In the genomic region with DNA sequence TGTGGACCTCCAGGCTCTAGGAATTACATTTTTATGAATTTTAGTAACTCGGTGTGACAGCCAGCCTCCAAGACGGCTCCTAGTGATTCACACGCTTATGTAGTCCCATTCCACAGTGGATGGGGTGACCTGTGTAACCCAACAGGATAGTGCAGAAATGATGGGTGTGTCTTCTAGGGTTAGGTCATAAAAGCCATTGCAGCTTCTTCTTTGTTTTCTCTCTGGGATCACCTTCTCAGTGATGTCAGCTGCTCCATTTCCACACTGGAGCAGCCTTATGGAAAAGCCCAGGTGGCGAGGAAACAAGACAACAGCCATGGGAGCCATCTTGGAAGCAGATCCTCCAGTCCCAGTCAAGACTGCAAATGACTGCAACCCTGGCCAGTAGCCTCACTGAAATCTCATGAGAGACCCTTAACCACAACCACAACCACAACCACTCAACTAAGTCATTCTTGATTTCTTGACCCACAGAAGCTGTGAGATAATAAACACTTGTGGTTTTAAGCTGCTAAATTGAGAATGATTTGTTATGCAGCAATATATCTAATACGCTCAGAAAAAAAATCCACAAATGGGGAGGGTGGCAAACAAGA, we compare ENCODE assay signal across 10 cellular contexts. TPM values are rescaled to one million over a fixed set of nuclear protein-coding genes. Genes with fewer than 3 reads are reported as not detected.
DNase-seq lines count a peak whose midpoint lies in the region; ATAC-seq, FAIRE-seq and TF ChIP-seq lines count a peak whose summit lies in the region.
"Had no signal": no experiment of that assay in that cellular context is flagged by ENCODE, and none has a peak within 500 bp of the region (broad histone marks: within the 10 kb centered on the region; RNA-seq: fewer than 3 reads in every experiment).

No MANE protein-coding gene starts in this region.

- POLR2A ChIA-PET in CD8-positive, alpha-beta memory T cell (lab: Charles Lee): interaction anchor here (0.7 kb wide), 1 partner anchor 335 kb away, joined by 4 read pairs; no protein-coding TSS in a partner anchor
- POLR2A ChIA-PET in K562 (lab: Yijun Ruan, JAX): interaction anchor here (0.9 to 1.2 kb wide), 2 partner anchors 17 to 79 kb away, joined by 3 read pairs; no protein-coding TSS in a partner anchor

- H3K9me1 ChIP-seq in K562 (ENCODE audit: control insufficient read depth, insufficient read depth, low read length): no peaks in the 10 kb centered on the region

- no peak for FAIRE-seq in K562 (lab: Jason Lieb, UNC)
- FAIRE-seq: keratinocyte had no signal

- in situ Hi-C loops in K562 (cut with MboI): no loop called here

- no peak for TF ChIP-seq RAD21 in K562 (CRISPR knock-in tag; conservative IDR thresholded peaks at IDR 0.05 in 1 of 2, IDR thresholded peaks at IDR 0.05 in 1 of 2)

- no peaks in the 10 kb centered on the region for H3K27me3 Mint-ChIP-seq in CD8-positive, alpha-beta memory T cell

- no peak for DNase-seq in CD8-positive, alpha-beta memory T cell
- DNase-seq in K562 (ENCODE audit: extremely low read depth in 1 of 4, low spot score in 3 of 4) (no peak), osteoblast (ENCODE audit: insufficient read length, low spot score, missing footprints) (no peak), hepatic stellate cell (ENCODE audit: low spot score) (no peak), spleen (no peak), medulla oblongata (ENCODE audit: extremely low spot score) (no peak)

- H3K9me3 ChIP-seq in CD8-positive, alpha-beta memory T cell (ENCODE audit: low read length): no peaks in the 10 kb centered on the region
- H3K9me3 ChIP-seq in K562 (replicated peaks; ENCODE audit: control insufficient read depth, insufficient read depth, low read depth, low read length) (peaks cover 3% of the 10 kb centered on the region; the same call in 1 of the 2 replicates), osteoblast (ENCODE audit: low read depth, low read length) (no peaks in the 10 kb centered on the region), spleen (peaks cover 0 to 10% (median 7%) of the 10 kb centered on the region in 8 donors)

- no peak overlapping the region for H3K9ac ChIP-seq in K562 (ENCODE audit: insufficient read depth in 1 of 2, low read depth in 2 of 2, low read length in 2 of 2)

- BruUV-seq in K562 (replicated peaks; lab: Mats Ljungman, UMichigan): no TSS peak

- no peak for TF ChIP-seq EP300 in K562 (IDR thresholded peaks at IDR 0.05; ENCODE audit: low read length)

- H3K4me1 ChIP-seq in CD8-positive, alpha-beta memory T cell (ENCODE audit: insufficient read depth, low read length): peaks cover 57% of the 10 kb centered on the region
- peaks cover 7 to 25% of the 10 kb centered on the region in 2 experiments for H3K4me1 ChIP-seq in K562 (replicated peaks in 1 of 2; ENCODE audit: control insufficient read depth in 2 of 2, insufficient read depth in 2 of 2, low read length in 2 of 2)
- H3K4me1 ChIP-seq in osteoblast (ENCODE audit: insufficient read depth, low read length): peaks cover 22% of the 10 kb centered on the region
- peaks cover 19 to 59% (median 35%) of the 10 kb centered on the region in 6 donors for H3K4me1 ChIP-seq in spleen

- intact Hi-C loops in K562 (cut with micrococcal nuclease) (no loop called here), spleen (cut with DNase I; ENCODE audit: low total_unique reads) (no loop called here)

- peak overlapping the region in 4 of 7 donors; percentile 15 to 73 (median 27) for H3K4me3 Mint-ChIP-seq in CD8-positive, alpha-beta memory T cell

- H2AFZ ChIP-seq in K562 (ENCODE audit: low read depth, low read length): no peak overlapping the region
- H2AFZ ChIP-seq in osteoblast (ENCODE audit: low read length): no peak overlapping the region

- H3K36me3 ChIP-seq in CD8-positive, alpha-beta memory T cell (ENCODE audit: insufficient read depth, low read length): no peaks in the 10 kb centered on the region
- no peaks in the 10 kb centered on the region for H3K36me3 ChIP-seq in K562 (ENCODE audit: control insufficient read depth, insufficient read depth, low read length)
- no peaks in the 10 kb centered on the region for H3K36me3 ChIP-seq in osteoblast (ENCODE audit: insufficient read depth, low read length)
- no peaks in the 10 kb centered on the region for H3K36me3 ChIP-seq in spleen

- no peak overlapping the region for H3K4me3 ChIP-seq in CD8-positive, alpha-beta memory T cell (ENCODE audit: low read length)
- H3K4me3 ChIP-seq in K562 (no peak overlapping the region), osteoblast (ENCODE audit: insufficient read depth, low read length) (no peak overlapping the region), spleen (no peak overlapping the region)

- H3K27ac ChIP-seq in CD8-positive, alpha-beta memory T cell (ENCODE audit: low read depth, low read length): no peak overlapping the region
- H3K27ac ChIP-seq in K562 (ENCODE audit: extremely low read depth, low read depth, low read length) (no peak overlapping the region), osteoblast (ENCODE audit: low read depth, low read length) (no peak overlapping the region), spleen (no peak overlapping the region)

- TF ChIP-seq POLR2A in K562 (conservative IDR thresholded peaks at IDR 0.05) (no peak), spleen (IDR thresholded peaks at IDR 0.05) (no peak)

- CTCF ChIA-PET in CD8-positive, alpha-beta memory T cell (lab: Charles Lee): interaction anchor here (1.0 to 10.1 kb wide), 3 partner anchors 49 to 126 kb away, joined by 4 to 102 read pairs (median 4); a partner anchor contains a TSS
- CTCF ChIA-PET in K562 (lab: Yijun Ruan, JAX; ENCODE audit: low intra/inter-chr PET ratio): no interaction called here

- no peaks in the 10 kb centered on the region for H4K20me1 ChIP-seq in K562 (replicated peaks; ENCODE audit: control insufficient read depth, insufficient read depth, low read length)
- no peaks in the 10 kb centered on the region for H4K20me1 ChIP-seq in osteoblast (ENCODE audit: insufficient read depth, low read length)

- no peaks in the 10 kb centered on the region for H3K27me3 ChIP-seq in CD8-positive, alpha-beta memory T cell (ENCODE audit: insufficient read depth, low read length, poor library complexity, severe bottlenecking)
- H3K27me3 ChIP-seq in K562 (ENCODE audit: control insufficient read depth in 2 of 2, insufficient read depth in 2 of 2, low read length in 2 of 2) (no peaks in the 10 kb centered on the region), osteoblast (ENCODE audit: insufficient read depth, low read length) (no peaks in the 10 kb centered on the region), spleen (replicated peaks in 1 of 7) (no peaks in the 10 kb centered on the region)

- peaks cover 55 to 69% (median 68%) of the 10 kb centered on the region in 3 donors for H3K4me1 Mint-ChIP-seq in CD8-positive, alpha-beta memory T cell

- H3K9me3 Mint-ChIP-seq in CD8-positive, alpha-beta memory T cell: no peaks in the 10 kb centered on the region

- H3K4me2 ChIP-seq in K562 (ENCODE audit: insufficient read depth, low read length) (no peak overlapping the region), osteoblast (ENCODE audit: insufficient read depth, low read length) (no peak overlapping the region)

- TF ChIP-seq CTCF in K562 (IDR thresholded peaks at IDR 0.05 in 2 of 3, conservative IDR thresholded peaks at IDR 0.05 in 1 of 3; ENCODE audit: insufficient read depth in 2 of 3, low read depth in 1 of 3, low read length in 3 of 3): no peak
- no peak for TF ChIP-seq CTCF in osteoblast (IDR thresholded peaks at IDR 0.05; ENCODE audit: extremely low read depth, low read depth, low read length)
- TF ChIP-seq CTCF in spleen (IDR thresholded peaks at IDR 0.05 in 8 of 11, conservative IDR thresholded peaks at IDR 0.05 in 3 of 11): no peak

- H3K36me3 Mint-ChIP-seq in CD8-positive, alpha-beta memory T cell: no peaks in the 10 kb centered on the region

- ATAC-seq in GM19351 (IDR thresholded peaks at IDR 0.05; ENCODE audit: unreplicated experiment) (peak; percentile 41), HG03571 (IDR thresholded peaks at IDR 0.05; ENCODE audit: unreplicated experiment) (peak; percentile 38), K562 (no peak)
- ATAC-seq: Right ventricle myocardium inferior had no signal

- H3K27ac Mint-ChIP-seq in CD8-positive, alpha-beta memory T cell: peak overlapping the region; percentile 46 to 97 (median 76)

- H3K79me2 ChIP-seq in K562 (ENCODE audit: control insufficient read depth, insufficient read depth, low read length) (peaks cover 7% of the 10 kb centered on the region; the same call in 1 of the 3 replicates), osteoblast (ENCODE audit: insufficient read depth, low read length) (peaks cover 2% of the 10 kb centered on the region)

- WGBS in K562 (ENCODE audit: insufficient coverage, low coverage, missing lambda C conversion rate): 43% methylated on average over 5 of the region's 5 CpGs
- WGBS in spleen, 5 donors: 76 to 84% (median 78%) methylated on average over 5 of the region's 5 CpGs

RNA-seq across cellular contexts. Expression of a gene that starts 5.1 kb away (rescaled TPM):
- total RNA-seq in CD8-positive, alpha-beta memory T cell: 10 to 100 TPM; 62.4 to 70.0 TPM
- 32.5 TPM for polyA plus RNA-seq in CD8-positive, alpha-beta memory T cell
- 19.7 and 24.1 TPM in 2 replicates for total RNA-seq in K562 (2011; cell fraction: chromatin; rRNA removed; ENCODE audit: low replicate concordance)
- 17.4 and 22.8 TPM in 2 replicates for total RNA-seq in K562 (2011; cell fraction: nucleolus; rRNA removed)
- 17.6 and 18.1 TPM in 2 replicates for total RNA-seq in K562 (2011; cell fraction: nucleoplasm; rRNA removed)
- total RNA-seq in K562 (2014; rRNA removed) (26.4 and 35.6 TPM in 2 replicates), K562 (2014; rRNA removed; fragmentation: Illumina TruSeq; extraction: Trizol) (50.2 and 52.2 TPM in 2 replicates), K562 (2015; rRNA removed; fragmentation: Illumina TruSeq; extraction: Trizol) (52.2 and 55.2 TPM in 2 replicates), K562 (2021) (36.6 and 40.2 TPM in 2 replicates), osteoblast (56.5 and 65.1 TPM in 2 replicates), spleen (10 to 100 TPM; 26.7 to 35.7 (median 31.7) TPM)
- polyA plus RNA-seq in K562 (2011; rRNA removed) (11.6 and 14.1 TPM in 2 replicates), K562 (2014; fragmentation: Illumina TruSeq; extraction: Trizol) (46.2 and 64.1 TPM in 2 replicates), K562 (2014; fragmentation: Nextera tagmentation; extraction: Ambion mirVana) (100 to 1,000 TPM; 119 to 145 TPM), K562 (2014; rRNA removed) (33.7 and 34.6 TPM in 2 replicates), spleen (10 to 100 TPM; 13.9 to 29.9 (median 19.7) TPM)
- 15.5 and 20.6 TPM in 2 replicates for polyA plus RNA-seq in K562 (2011; cell fraction: cytosol; rRNA removed)
- 20.8 and 22.1 TPM in 2 replicates for polyA plus RNA-seq in K562 (2011; cell fraction: nucleus; rRNA removed)
- 42.3 and 44.7 TPM in 2 replicates for polyA plus RNA-seq in K562 (2012)
- polyA minus RNA-seq in K562 (2011; rRNA and poly(A)+ RNA removed): 12.1 and 17.0 TPM in 2 replicates
- polyA minus RNA-seq in K562 (2011; cell fraction: cytosol; rRNA and poly(A)+ RNA removed): 13.9 and 18.3 TPM in 2 replicates
- 11.1 and 11.6 TPM in 2 replicates for polyA minus RNA-seq in K562 (2011; cell fraction: nucleus; rRNA and poly(A)+ RNA removed)

RNA-seq across cellular contexts. Expression of a gene that starts 49.0 kb away (rescaled TPM):
- 10 to 100 TPM; 46.2 to 49.6 TPM for total RNA-seq in CD8-positive, alpha-beta memory T cell
- 43.7 TPM for polyA plus RNA-seq in CD8-positive, alpha-beta memory T cell
- total RNA-seq in K562 (2011; cell fraction: chromatin; rRNA removed; ENCODE audit: low replicate concordance): 48.4 and 50.0 TPM in 2 replicates
- total RNA-seq in K562 (2011; cell fraction: nucleolus; rRNA removed): 25.0 and 27.0 TPM in 2 replicates
- 37.1 and 41.4 TPM in 2 replicates for total RNA-seq in K562 (2011; cell fraction: nucleoplasm; rRNA removed)
- total RNA-seq in K562 (2014; rRNA removed) (36.3 and 49.4 TPM in 2 replicates), K562 (2014; rRNA removed; fragmentation: Illumina TruSeq; extraction: Trizol) (96.0 and 113 TPM in 2 replicates), K562 (2015; rRNA removed; fragmentation: Illumina TruSeq; extraction: Trizol) (63.5 and 65.7 TPM in 2 replicates), K562 (2021) (71.5 and 72.9 TPM in 2 replicates), osteoblast (69.0 and 90.8 TPM in 2 replicates), spleen (10 to 100 TPM; 42.5 to 60.2 (median 45.8) TPM)
- polyA plus RNA-seq in K562 (2011; rRNA removed) (40.2 and 75.1 TPM in 2 replicates), K562 (2014; fragmentation: Illumina TruSeq; extraction: Trizol) (91.6 and 94.7 TPM in 2 replicates), K562 (2014; fragmentation: Nextera tagmentation; extraction: Ambion mirVana) (100 to 1,000 TPM; 100 to 140 TPM), K562 (2014; rRNA removed) (38.1 and 41.4 TPM in 2 replicates), spleen (10 to 100 TPM; 13.6 to 24.3 (median 21.8) TPM)
- 27.5 and 29.4 TPM in 2 replicates for polyA plus RNA-seq in K562 (2011; cell fraction: cytosol; rRNA removed)
- 31.7 and 39.3 TPM in 2 replicates for polyA plus RNA-seq in K562 (2011; cell fraction: nucleus; rRNA removed)
- polyA plus RNA-seq in K562 (2012): 71.4 and 72.1 TPM in 2 replicates
- polyA minus RNA-seq in K562 (2011; rRNA and poly(A)+ RNA removed): 49.8 and 68.3 TPM in 2 replicates
- 27.7 and 44.4 TPM in 2 replicates for polyA minus RNA-seq in K562 (2011; cell fraction: cytosol; rRNA and poly(A)+ RNA removed)
- 20.3 and 28.5 TPM in 2 replicates for polyA minus RNA-seq in K562 (2011; cell fraction: nucleus; rRNA and poly(A)+ RNA removed)

RNA-seq across cellular contexts. Expression of a gene that starts 59.9 kb away (rescaled TPM):
- total RNA-seq in CD8-positive, alpha-beta memory T cell: under 1 TPM; 0.33 to 0.88 TPM
- 0.07 TPM for polyA plus RNA-seq in CD8-positive, alpha-beta memory T cell
- not detected in 2 replicates for total RNA-seq in K562 (2011; cell fraction: chromatin; rRNA removed; ENCODE audit: low replicate concordance)
- total RNA-seq in K562 (2011; cell fraction: nucleolus; rRNA removed): under 0.01 TPM in 1 of 2 replicates, not detected in the other
- not detected in 2 replicates for total RNA-seq in K562 (2011; cell fraction: nucleoplasm; rRNA removed)
- 0.04 TPM in 1 of 2 replicates, not detected in the other for total RNA-seq in K562 (2014; rRNA removed)
- total RNA-seq in K562 (2014; rRNA removed; fragmentation: Illumina TruSeq; extraction: Trizol): 0.03 TPM in 1 of 2 replicates, not detected in the other
- not detected in 2 replicates for total RNA-seq in K562 (2015; rRNA removed; fragmentation: Illumina TruSeq; extraction: Trizol)
- 0.04 TPM in 1 of 2 replicates, not detected in the other for total RNA-seq in K562 (2021)
- not detected in 2 replicates for polyA plus RNA-seq in K562 (2011; rRNA removed)
- under 0.01 TPM in 1 of 2 replicates, not detected in the other for polyA plus RNA-seq in K562 (2011; cell fraction: cytosol; rRNA removed)
- polyA plus RNA-seq in K562 (2011; cell fraction: nucleus; rRNA removed): not detected in 2 replicates
- 0.03 and 0.79 TPM in 2 replicates for polyA plus RNA-seq in K562 (2012)
- 0.01 and 0.03 TPM in 2 replicates for polyA plus RNA-seq in K562 (2014; fragmentation: Illumina TruSeq; extraction: Trizol)
- polyA plus RNA-seq in K562 (2014; fragmentation: Nextera tagmentation; extraction: Ambion mirVana): under 1 TPM; 0.01 TPM
- 0.01 TPM in 1 of 2 replicates, not detected in the other for polyA plus RNA-seq in K562 (2014; rRNA removed)
- polyA minus RNA-seq in K562 (2011; rRNA and poly(A)+ RNA removed): not detected in 2 replicates
- polyA minus RNA-seq in K562 (2011; cell fraction: cytosol; rRNA and poly(A)+ RNA removed): not detected in 2 replicates
- not detected in 2 replicates for polyA minus RNA-seq in K562 (2011; cell fraction: nucleus; rRNA and poly(A)+ RNA removed)
- under 0.01 TPM in 1 of 2 replicates, not detected in the other for total RNA-seq in osteoblast
- 10 to 100 TPM; 21.3 to 72.0 (median 39.5) TPM for total RNA-seq in spleen
- polyA plus RNA-seq in spleen: 1 to 10 TPM; 2.1 to 5.2 (median 3.4) TPM

Comparison
In these comparisons a context has a peak if more than half of its experiments do, and no peak if none do; other contexts are left out.
1. RNA of a gene that starts 59.9 kb away (total RNA-seq): 21.3 to 72.0 TPM in spleen; 0.33 to 0.88 TPM in CD8-positive, alpha-beta memory T cell, under 0.01 to 0.04 TPM in K562 and under 0.01 TPM in osteoblast; every median in the first group is over 10 times any median in the second.